ENCODE assay signal across 17 cellular contexts in genomic region chr20:63617876-63618265, GRCh38. TPM values are rescaled to one million over a fixed set of nuclear protein-coding genes. Genes with fewer than 3 reads are reported as not detected.
A peak's percentile ranks its signal among the peaks of the same experiment; 100 is the strongest.
DNase-seq lines count a peak whose midpoint lies in the region; ATAC-seq and TF ChIP-seq lines count a peak whose summit lies in the region.
"Had no signal": no experiment of that assay in that cellular context is flagged by ENCODE, and none has a peak within 500 bp of the region (broad histone marks: within the 10 kb centered on the region; RNA-seq: fewer than 3 reads in every experiment).

No MANE protein-coding gene starts in this region.

- H3K27ac ChIP-seq in RWPE2 (ENCODE audit: poor library complexity, severe bottlenecking): no peak overlapping the region
- no peak overlapping the region for H3K27ac ChIP-seq in left ventricle myocardium inferior (replicated peaks)
- H3K27ac ChIP-seq: GM23248, HL-60 had no signal

- ATAC-seq in RWPE2 (ENCODE audit: low read depth): no peak
- ATAC-seq in stimulated activated memory B cell treated with anti-CD40 and anti-IgM and Interleukin-4, amounts not matched to agents 10 μg/mL and 1 μg/mL and 100 μg/mL, for 72 hours: no peak

- no peaks in the 10 kb centered on the region for H3K9me3 Mint-ChIP-seq in stimulated activated memory B cell treated with anti-CD40 and anti-IgM and Interleukin-4, amounts not matched to agents 10 μg/mL and 1 μg/mL and 100 μg/mL, for 72 hours

- peak overlapping the region; percentile 73 for H3K27ac Mint-ChIP-seq in stimulated activated memory B cell treated with anti-CD40 and anti-IgM and Interleukin-4, amounts not matched to agents 10 μg/mL and 1 μg/mL and 100 μg/mL, for 72 hours

- no peaks in the 10 kb centered on the region for H3K9me3 ChIP-seq in BE2C
- no peaks in the 10 kb centered on the region for H3K9me3 ChIP-seq in RWPE2 (ENCODE audit: severe bottlenecking)
- H3K9me3 ChIP-seq in left ventricle myocardium inferior (replicated peaks): no peaks in the 10 kb centered on the region
- H3K9me3 ChIP-seq in MG63: no peaks in the 10 kb centered on the region
- H3K9me3 ChIP-seq: HAP-1 had no signal

- H3K4me1 ChIP-seq in BE2C: no peaks in the 10 kb centered on the region
- no peaks in the 10 kb centered on the region for H3K4me1 ChIP-seq in RWPE2 (ENCODE audit: insufficient read depth, poor library complexity, severe bottlenecking)
- peaks cover 3% of the 10 kb centered on the region for H3K4me1 ChIP-seq in left ventricle myocardium inferior
- H3K4me1 ChIP-seq: HAP-1 had no signal

- intact Hi-C loops in left ventricle myocardium inferior (cut with micrococcal nuclease): no loop called here

- H3K27me3 Mint-ChIP-seq in stimulated activated memory B cell treated with anti-CD40 and anti-IgM and Interleukin-4, amounts not matched to agents 10 μg/mL and 1 μg/mL and 100 μg/mL, for 72 hours: no peaks in the 10 kb centered on the region
- H3K27me3 Mint-ChIP-seq: CD4-positive, alpha-beta memory T cell had no signal

- H3K4me3 ChIP-seq in BE2C (ENCODE audit: low read depth, low read length) (no peak overlapping the region), RWPE2 (ENCODE audit: severe bottlenecking) (no peak overlapping the region), epithelial cell of proximal tubule (ENCODE audit: low read depth, low read length) (no peak overlapping the region), left ventricle myocardium inferior (no peak overlapping the region), MG63 (no peak overlapping the region)
- H3K4me3 ChIP-seq: GM23248, HAP-1 had no signal

- no peaks in the 10 kb centered on the region for H3K27me3 ChIP-seq in BE2C
- no peaks in the 10 kb centered on the region for H3K27me3 ChIP-seq in RWPE2 (ENCODE audit: insufficient read depth, poor library complexity, severe bottlenecking)
- no peaks in the 10 kb centered on the region for H3K27me3 ChIP-seq in left ventricle myocardium inferior (ENCODE audit: low read depth)
- no peaks in the 10 kb centered on the region for H3K27me3 ChIP-seq in MG63

- H3K4me1 Mint-ChIP-seq in stimulated activated memory B cell treated with anti-CD40 and anti-IgM and Interleukin-4, amounts not matched to agents 10 μg/mL and 1 μg/mL and 100 μg/mL, for 72 hours: peaks cover 41% of the 10 kb centered on the region

- peaks cover 30% of the 10 kb centered on the region for H3K36me3 ChIP-seq in BE2C
- peaks cover 56% of the 10 kb centered on the region for H3K36me3 ChIP-seq in RWPE2 (ENCODE audit: low read depth)
- H3K36me3 ChIP-seq in left ventricle myocardium inferior: peaks cover 53% of the 10 kb centered on the region
- H3K36me3 ChIP-seq in MG63: peaks cover 69% of the 10 kb centered on the region

- peaks cover 63% of the 10 kb centered on the region for H3K36me3 Mint-ChIP-seq in stimulated activated memory B cell treated with anti-CD40 and anti-IgM and Interleukin-4, amounts not matched to agents 10 μg/mL and 1 μg/mL and 100 μg/mL, for 72 hours

- DNase-seq in BE2C: peak; percentile 3
- peak; percentile 80 for DNase-seq in RWPE2 (ENCODE audit: low spot score)
- no peak for DNase-seq in epithelial cell of proximal tubule (ENCODE audit: low read depth)
- no peak for DNase-seq in NCI-H446 treated with DMSO at 0.1 percent for 48 hours (lab: John Stamatoyannopoulos, UW)
- no peak for DNase-seq in EL
- no peak for DNase-seq in left ventricle myocardium inferior
- DNase-seq in MG63: no peak
- DNase-seq: ACHN; CD4-positive, alpha-beta memory T cell; DMS153; DMS79; GF-D8; GM23248 had no signal

- TF ChIP-seq CTCF in BE2C (IDR thresholded peaks at IDR 0.05; ENCODE audit: low read depth, low read length): no peak
- no peak for TF ChIP-seq CTCF in RWPE2 (IDR thresholded peaks at IDR 0.05; ENCODE audit: poor library complexity, severe bottlenecking)
- TF ChIP-seq CTCF in epithelial cell of proximal tubule (conservative IDR thresholded peaks at IDR 0.05; ENCODE audit: low read depth, low read length): peak; percentile 12
- TF ChIP-seq CTCF in left ventricle myocardium inferior (IDR thresholded peaks at IDR 0.05; ENCODE audit: borderline replicate concordance): no peak

- H3K4me3 Mint-ChIP-seq in stimulated activated memory B cell treated with anti-CD40 and anti-IgM and Interleukin-4, amounts not matched to agents 10 μg/mL and 1 μg/mL and 100 μg/mL, for 72 hours: no peak overlapping the region
- H3K4me3 Mint-ChIP-seq: CD14-positive monocyte; CD4-positive, alpha-beta memory T cell had no signal

RNA-seq across cellular contexts. Expression of gene GMEB2, which starts 9.0 kb away (rescaled TPM):
- 21.2 TPM for polyA plus RNA-seq in BE2C (2012; ENCODE audit: insufficient read depth, insufficient read length, low read depth)
- total RNA-seq in epithelial cell of proximal tubule: 10.5 and 10.7 TPM in 2 replicates
- 5.3 TPM for total RNA-seq in left ventricle myocardium inferior
- 27.7 and 33.2 TPM in 2 replicates for total RNA-seq in MG63 (2014; rRNA removed; shearing (Covaris generic); ENCODE audit: low replicate concordance)

RNA-seq across cellular contexts. Expression of gene STMN3, which starts 35.4 kb away (rescaled TPM):
- polyA plus RNA-seq in BE2C (2012; ENCODE audit: insufficient read depth, insufficient read length, low read depth): 396 TPM
- total RNA-seq in epithelial cell of proximal tubule (64.5 and 112 TPM in 2 replicates), left ventricle myocardium inferior (4.6 TPM)
- 71.2 and 98.0 TPM in 2 replicates for total RNA-seq in MG63 (2014; rRNA removed; shearing (Covaris generic); ENCODE audit: low replicate concordance)

RNA-seq across cellular contexts. Expression of gene RTEL1, which starts 40.2 kb away (rescaled TPM):
- 73.4 TPM for polyA plus RNA-seq in BE2C (2012; ENCODE audit: insufficient read depth, insufficient read length, low read depth)
- total RNA-seq in epithelial cell of proximal tubule: 26.5 and 29.1 TPM in 2 replicates
- total RNA-seq in left ventricle myocardium inferior: 9.6 TPM
- total RNA-seq in MG63 (2014; rRNA removed; shearing (Covaris generic); ENCODE audit: low replicate concordance): 13.4 and 22.7 TPM in 2 replicates

RNA-seq across cellular contexts. Expression of gene HELZ2, which starts 43.8 kb away (rescaled TPM):
- polyA plus RNA-seq in BE2C (2012; ENCODE audit: insufficient read depth, insufficient read length, low read depth): 7.6 TPM
- total RNA-seq in epithelial cell of proximal tubule (25.7 and 48.8 TPM in 2 replicates), left ventricle myocardium inferior (10.6 TPM)
- 26.4 and 34.4 TPM in 2 replicates for total RNA-seq in MG63 (2014; rRNA removed; shearing (Covaris generic); ENCODE audit: low replicate concordance)

Comparison
In these comparisons a context has a peak if more than half of its experiments do, and no peak if none do; other contexts are left out.
1. DNase-seq: peak in BE2C (single experiment) and RWPE2 (single experiment); none in epithelial cell of proximal tubule (single experiment), NCI-H446 treated with DMSO at 0.1 percent for 48 hours (single experiment), EL (single experiment), left ventricle myocardium inferior (single experiment) and MG63 (single experiment).
2. RNA of gene STMN3, which starts 35.4 kb away (total RNA-seq): 64.5 to 112 TPM in epithelial cell of proximal tubule and 71.2 to 98.0 TPM in MG63; 4.6 TPM in left ventricle myocardium inferior (single experiment); every median in the first group is over 10 times any median in the second.